In genomic region chr12:67710582-67710981, GRCh38 we compare ENCODE assay signal across 8 cellular contexts.
DNase-seq lines count a peak whose midpoint lies in the region; ATAC-seq and TF ChIP-seq lines count a peak whose summit lies in the region.

No MANE protein-coding gene starts in this region.

- H3K27ac Mint-ChIP-seq in activated CD4-positive, alpha-beta T cell treated with anti-CD3 and anti-CD28 coated beads, Interleukin-2, amount 10 ng/mL, durations not matched to agents 7 days and 5 days = no peak overlapping the region

- H3K4me3 Mint-ChIP-seq in activated CD4-positive, alpha-beta T cell treated with anti-CD3 and anti-CD28 coated beads, Interleukin-2, amount 10 ng/mL, durations not matched to agents 7 days and 5 days = no peak overlapping the region

- H3K4me1 ChIP-seq in gastroesophageal sphincter = no peaks in the 10 kb centered on the region

- TF ChIP-seq CTCF in GM06990 (IDR thresholded peaks at IDR 0.05; ENCODE audit: insufficient read depth, low read length, poor library complexity, severe bottlenecking) = no peak
- TF ChIP-seq CTCF in gastroesophageal sphincter (IDR thresholded peaks at IDR 0.05) = no peak

- H3K36me3 Mint-ChIP-seq in activated CD4-positive, alpha-beta T cell treated with anti-CD3 and anti-CD28 coated beads, Interleukin-2, amount 10 ng/mL, durations not matched to agents 7 days and 5 days (ENCODE audit: low read depth) = no peaks in the 10 kb centered on the region

- no peaks in the 10 kb centered on the region for H3K4me1 Mint-ChIP-seq in activated CD4-positive, alpha-beta T cell treated with anti-CD3 and anti-CD28 coated beads, Interleukin-2, amount 10 ng/mL, durations not matched to agents 7 days and 5 days

- ATAC-seq in GM21526 (IDR thresholded peaks at IDR 0.05; ENCODE audit: low FRiP score, unreplicated experiment) = peak; percentile 96
- peak; percentile 98 for ATAC-seq in HG03571 (IDR thresholded peaks at IDR 0.05; ENCODE audit: unreplicated experiment)
- peak; percentile 57 for ATAC-seq in gastroesophageal sphincter

- no peaks in the 10 kb centered on the region for H3K9me3 Mint-ChIP-seq in activated CD4-positive, alpha-beta T cell treated with anti-CD3 and anti-CD28 coated beads, Interleukin-2, amount 10 ng/mL, durations not matched to agents 7 days and 5 days

- H3K27me3 Mint-ChIP-seq in activated CD4-positive, alpha-beta T cell treated with anti-CD3 and anti-CD28 coated beads, Interleukin-2, amount 10 ng/mL, durations not matched to agents 7 days and 5 days = peaks cover 7% of the 10 kb centered on the region

- H3K27ac ChIP-seq in gastroesophageal sphincter = no peak overlapping the region

- CTCF ChIA-PET in activated CD4-positive, alpha-beta T cell treated with anti-CD3 and anti-CD28 coated beads, Interleukin-2, amount 10 ng/mL, durations not matched to agents 7 days and 5 days (lab: Charles Lee) = interaction anchor here (0.7 kb wide), 1 partner anchor 268 kb away, joined by 3 read pairs; no protein-coding TSS in a partner anchor

- H3K9me3 ChIP-seq in gastroesophageal sphincter = no peaks in the 10 kb centered on the region

- H3K36me3 ChIP-seq in GM06990 (ENCODE audit: control insufficient read depth, insufficient read depth, low read length) = no peaks in the 10 kb centered on the region
- no peaks in the 10 kb centered on the region for H3K36me3 ChIP-seq in gastroesophageal sphincter

- DNase-seq in GM06990 (ENCODE audit: extremely low read depth, insufficient read length) (peak; percentile 50), NCI-H2107 (lab: John Stamatoyannopoulos, UW) (no peak), cerebellar nuclear complex (lab: John Stamatoyannopoulos, UW) (no peak)
- no peak for DNase-seq in activated CD8-positive, alpha-beta memory T cell treated with anti-CD3 and anti-CD28 coated beads for 24 hours
- DNase-seq in activated CD4-positive, alpha-beta T cell treated with anti-CD3 and anti-CD28 coated beads, Interleukin-2, amount 10 ng/mL, durations not matched to agents 7 days and 5 days = no peak

- H3K4me3 ChIP-seq in GM06990 (replicated peaks; ENCODE audit: low read depth, low read length) (no peak overlapping the region), gastroesophageal sphincter (no peak overlapping the region)

- TF ChIP-seq POLR2A in gastroesophageal sphincter (IDR thresholded peaks at IDR 0.05) = no peak

- WGBS in gastroesophageal sphincter (ENCODE audit: low coverage in 1 of 2), 2 donors = 69 to 83% methylated on average over 2 of the region's 3 CpGs

- POLR2A ChIA-PET in activated CD4-positive, alpha-beta T cell treated with anti-CD3 and anti-CD28 coated beads, Interleukin-2, amount 10 ng/mL, durations not matched to agents 7 days and 5 days (lab: Charles Lee) = no interaction called here

- no peak for TF ChIP-seq EP300 in gastroesophageal sphincter (IDR thresholded peaks at IDR 0.05)

- no peaks in the 10 kb centered on the region for H3K27me3 ChIP-seq in GM06990 (replicated peaks; ENCODE audit: control insufficient read depth, insufficient read depth, low read length)
- no peaks in the 10 kb centered on the region for H3K27me3 ChIP-seq in gastroesophageal sphincter
